ENCODE assay signal across 8 cellular contexts in the genomic region with DNA sequence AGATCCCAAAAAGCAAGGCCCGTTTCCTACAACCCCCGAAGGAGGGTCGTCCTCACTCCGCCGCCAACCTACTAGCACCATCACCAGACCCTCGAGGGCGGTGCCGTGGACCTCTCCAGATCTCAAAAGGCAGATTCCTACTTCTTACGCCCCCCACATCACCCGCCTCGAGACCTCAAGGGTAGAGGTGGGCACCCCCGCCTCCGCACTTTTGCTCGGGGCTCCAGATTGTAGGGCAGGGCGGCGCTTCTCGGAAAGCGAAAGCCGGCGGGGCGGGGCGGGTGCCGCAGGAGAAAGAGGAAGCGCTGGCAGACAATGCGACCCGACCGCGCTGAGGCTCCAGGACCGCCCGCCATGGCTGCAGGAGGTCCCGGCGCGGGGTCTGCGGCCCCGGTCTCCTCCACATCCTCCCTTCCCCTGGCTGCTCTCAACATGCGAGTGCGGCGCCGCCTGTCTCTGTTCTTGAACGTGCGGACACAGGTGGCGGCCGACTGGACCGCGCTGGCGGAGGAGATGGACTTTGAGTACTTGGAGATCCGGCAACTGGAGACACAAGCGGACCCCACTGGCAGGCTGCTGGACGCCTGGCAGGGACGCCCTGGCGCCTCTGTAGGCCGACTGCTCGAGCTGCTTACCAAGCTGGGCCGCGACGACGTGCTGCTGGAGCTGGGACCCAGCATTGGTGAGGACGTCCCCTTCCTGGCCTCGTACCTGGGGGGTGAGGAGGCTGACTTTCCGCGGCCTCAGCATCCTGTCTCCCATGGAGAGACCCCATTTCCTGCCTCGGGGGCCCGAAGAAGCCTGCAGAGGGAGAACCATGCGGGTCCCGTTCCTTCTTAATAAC.
DNase-seq lines count a peak whose midpoint lies in the region; ATAC-seq, FAIRE-seq and TF ChIP-seq lines count a peak whose summit lies in the region.

TSS of gene MYD88 (plus strand) at position 315 of the 844 bp plus-strand sequence. CDS start at position 355, 40 bp downstream.

- DNase-seq in NK-92 (lab: John Stamatoyannopoulos, UW; ENCODE audit: unreplicated experiment) (peak; percentile 19), medulla oblongata (ENCODE audit: extremely low spot score) (peak; percentile 65), D721Med (ENCODE audit: insufficient read length, low spot score) (no peak)
- peak; percentile 93 for DNase-seq in activated CD8-positive, alpha-beta memory T cell treated with anti-CD3 and anti-CD28 coated beads for 24 hours
- peak; percentile 72 for DNase-seq in effector CD8-positive, alpha-beta T cell (lab: John Stamatoyannopoulos, UW)
- DNase-seq in stimulated activated CD8-positive, alpha-beta memory T cell treated with anti-CD3 and anti-CD28 coated beads, Interleukin-12 subunit alpha, Interleukin-12 subunit beta, amount 100 ng/mL, for 1 hour (ENCODE audit: low read depth), result peak; percentile 76

- TF ChIP-seq CTCF in D721Med (IDR thresholded peaks at IDR 0.05; ENCODE audit: insufficient read depth, missing control alignments), result no peak

- no peak for FAIRE-seq in D721Med (lab: Jason Lieb, UNC)

- ATAC-seq in GM18520 (IDR thresholded peaks at IDR 0.05; ENCODE audit: unreplicated experiment), result peak; percentile 26
- peak; percentile 39 for ATAC-seq in HG02884 (IDR thresholded peaks at IDR 0.05; ENCODE audit: unreplicated experiment)
